In genomic region chr3:170356596-170357175, GRCh38 we compare ENCODE assay signal across 8 cellular contexts. TPM values are rescaled to one million over a fixed set of nuclear protein-coding genes. Genes with fewer than 3 reads are reported as not detected.
DNase-seq lines count a peak whose midpoint lies in the region; ATAC-seq and TF ChIP-seq lines count a peak whose summit lies in the region.

No MANE protein-coding gene starts in this region.

- H3K4me3 ChIP-seq in SU-DHL-6 (ENCODE audit: insufficient read depth, low read length, poor library complexity, severe bottlenecking): peak overlapping the region; percentile 62
- peak overlapping the region; percentile 91 to 98 for H3K4me3 ChIP-seq in ascending aorta

- H3K27ac ChIP-seq in SU-DHL-6 (ENCODE audit: low read depth, low read length) (peak overlapping the region; percentile 96), ascending aorta (peak overlapping the region; percentile 98 to 100)

- H4K20me1 ChIP-seq in SU-DHL-6 (ENCODE audit: low read depth, low read length): no peaks in the 10 kb centered on the region; the same call in 1 of the 2 replicates

- intact Hi-C loops in ascending aorta (cut with DNase I): loop anchor here (1.0 to 10.0 kb wide), 10 partner anchors 46 to 1032 kb away; partner anchors contain the start of genes EIF5A2, MYNN, PHC3 and RPL22L1
- intact Hi-C loops in sciatic nerve (cut with DNase I): no loop called here

- H3K9ac ChIP-seq in ES-I3 (ENCODE audit: low read depth, low read length) (peak overlapping the region; percentile 67), SU-DHL-6 (ENCODE audit: low read length) (peak overlapping the region; percentile 65)

- ATAC-seq in GM21529 (IDR thresholded peaks at IDR 0.05; ENCODE audit: unreplicated experiment) (peak; percentile 37), sciatic nerve (peak; percentile 77)

- H3K36me3 ChIP-seq in ES-I3 (ENCODE audit: insufficient read depth, low read length) (peaks cover 9% of the 10 kb centered on the region; the same call in 1 of the 2 replicates), SU-DHL-6 (ENCODE audit: low read length) (peaks cover 14% of the 10 kb centered on the region; the same call in 1 of the 2 replicates), ascending aorta (peaks cover 0 to 4% of the 10 kb centered on the region in 2 donors)

- DNase-seq in HuH-7.5 (ENCODE audit: low spot score) (peak; percentile 71), ascending aorta (ENCODE audit: low spot score in 2 of 2) (peak; percentile 31 to 93), hippocampal formation (lab: John Stamatoyannopoulos, UW) (peak; percentile 64 to 71), sciatic nerve (ENCODE audit: low spot score) (peak; percentile 89), superior temporal gyrus (ENCODE audit: extremely low spot score) (no peak)

- peak overlapping the region; percentile 99 for H3K4me2 ChIP-seq in SU-DHL-6 (ENCODE audit: low read depth, low read length, poor library complexity, severe bottlenecking)

- H3K9me3 ChIP-seq in ES-I3 (ENCODE audit: control insufficient read depth, insufficient read depth, low read length) (no peaks in the 10 kb centered on the region), SU-DHL-6 (ENCODE audit: insufficient read depth, low read length) (no peaks in the 10 kb centered on the region), ascending aorta (no peaks in the 10 kb centered on the region)

- H3K4me1 ChIP-seq in ES-I3 (ENCODE audit: insufficient read depth, low read length): peaks cover 26% of the 10 kb centered on the region
- peaks cover 10 to 21% of the 10 kb centered on the region in 2 donors for H3K4me1 ChIP-seq in ascending aorta

- H3F3A ChIP-seq in SU-DHL-6 (ENCODE audit: insufficient read depth): peaks cover 46% of the 10 kb centered on the region

- no peak for TF ChIP-seq CTCF in SU-DHL-6 (IDR thresholded peaks at IDR 0.05; ENCODE audit: insufficient read depth, low read length, poor library complexity, severe bottlenecking)
- TF ChIP-seq CTCF in ascending aorta (IDR thresholded peaks at IDR 0.05): peak in 1 of 3 experiments; percentile 16

- H3K79me2 ChIP-seq in SU-DHL-6 (ENCODE audit: insufficient read depth, low read length): peaks cover 41% of the 10 kb centered on the region

- H2AFZ ChIP-seq in SU-DHL-6 (ENCODE audit: low read depth, low read length, severe bottlenecking): peak overlapping the region; percentile 85

- H3K27me3 ChIP-seq in SU-DHL-6 (ENCODE audit: low read length) (no peaks in the 10 kb centered on the region), ascending aorta (no peaks in the 10 kb centered on the region)

- H3K9me2 ChIP-seq in SU-DHL-6 (replicated peaks; ENCODE audit: insufficient read depth, low read length): no peaks in the 10 kb centered on the region

RNA-seq across cellular contexts. Expression of gene SKIL, which starts 0.8 kb away (rescaled TPM):
- 30.2 TPM for total RNA-seq in ascending aorta
- total RNA-seq in sciatic nerve: 85.2 TPM
